15 cellular contexts compared by ENCODE assay signal in genomic region chr2:140997997-140998396, GRCh38.
DNase-seq lines count a peak whose midpoint lies in the region; TF ChIP-seq lines count a peak whose summit lies in the region.
"Had no signal": no experiment of that assay in that cellular context is flagged by ENCODE, and none has a peak within 500 bp of the region (broad histone marks: within the 10 kb centered on the region; RNA-seq: fewer than 3 reads in every experiment).

No MANE protein-coding gene starts in this region.

- H3K9ac ChIP-seq in smooth muscle cell (ENCODE audit: low read depth), result no peak overlapping the region

- H3K36me3 ChIP-seq in smooth muscle cell (ENCODE audit: low read depth), result no peaks in the 10 kb centered on the region

- TF ChIP-seq CTCF in fibroblast of the aortic adventitia (IDR thresholded peaks at IDR 0.05; ENCODE audit: insufficient read depth, low read length) (no peak), smooth muscle cell (IDR thresholded peaks at IDR 0.05; ENCODE audit: borderline replicate concordance, insufficient read depth, poor library complexity, severe bottlenecking) (no peak)

- H2AFZ ChIP-seq in smooth muscle cell (ENCODE audit: low read depth), result peak overlapping the region; percentile 68

- peak overlapping the region; percentile 29 for H3K4me2 ChIP-seq in smooth muscle cell

- no peaks in the 10 kb centered on the region for H3K79me2 ChIP-seq in smooth muscle cell (ENCODE audit: low read depth)

- DNase-seq in HCEC 1CT (peak; percentile 15), OCI-M1 (lab: John Stamatoyannopoulos, UW) (peak; percentile 46), fibroblast of the aortic adventitia (ENCODE audit: low read depth) (peak; percentile 19), smooth muscle cell (lab: John Stamatoyannopoulos, UW; ENCODE audit: unreplicated experiment) (no peak), foreskin melanocyte (no peak), C1 segment of cervical spinal cord (lab: John Stamatoyannopoulos, UW) (no peak), dedifferentiated amniotic fluid mesenchymal stem cell (ENCODE audit: extremely low spot score) (no peak)
- DNase-seq: CD8-positive, alpha-beta memory T cell; DMS79; GOT3; KBM-7; NCI-H187 treated with DMSO at 0.1 percent for 48 hours; NCI-H774; PC-3 had no signal

- H3K27ac ChIP-seq in smooth muscle cell (ENCODE audit: low read depth), result peak overlapping the region; percentile 33

- no peaks in the 10 kb centered on the region for H3K9me3 ChIP-seq in smooth muscle cell (replicated peaks; ENCODE audit: low read depth)

- H3K4me1 ChIP-seq in smooth muscle cell (ENCODE audit: low read depth), result peaks cover 7% of the 10 kb centered on the region

- no peaks in the 10 kb centered on the region for H4K20me1 ChIP-seq in smooth muscle cell (ENCODE audit: low read depth)

- H3K27me3 ChIP-seq in smooth muscle cell (ENCODE audit: low read depth), result no peaks in the 10 kb centered on the region

- H3F3A ChIP-seq in smooth muscle cell (ENCODE audit: low read depth), result peaks cover 8% of the 10 kb centered on the region

- H3K4me3 ChIP-seq in fibroblast of the aortic adventitia (ENCODE audit: low read depth, low read length), result no peak overlapping the region
- no peak overlapping the region for H3K4me3 ChIP-seq in smooth muscle cell
- H3K4me3 ChIP-seq: GM12878 had no signal

Comparison
In these comparisons a context has a peak if more than half of its experiments do, and no peak if none do; other contexts are left out.
1. DNase-seq: peak in HCEC 1CT (single experiment), OCI-M1 (single experiment) and fibroblast of the aortic adventitia (single experiment); none in smooth muscle cell (single experiment), foreskin melanocyte (single experiment), C1 segment of cervical spinal cord (0 of 14) and dedifferentiated amniotic fluid mesenchymal stem cell (single experiment).